In the genomic region with DNA sequence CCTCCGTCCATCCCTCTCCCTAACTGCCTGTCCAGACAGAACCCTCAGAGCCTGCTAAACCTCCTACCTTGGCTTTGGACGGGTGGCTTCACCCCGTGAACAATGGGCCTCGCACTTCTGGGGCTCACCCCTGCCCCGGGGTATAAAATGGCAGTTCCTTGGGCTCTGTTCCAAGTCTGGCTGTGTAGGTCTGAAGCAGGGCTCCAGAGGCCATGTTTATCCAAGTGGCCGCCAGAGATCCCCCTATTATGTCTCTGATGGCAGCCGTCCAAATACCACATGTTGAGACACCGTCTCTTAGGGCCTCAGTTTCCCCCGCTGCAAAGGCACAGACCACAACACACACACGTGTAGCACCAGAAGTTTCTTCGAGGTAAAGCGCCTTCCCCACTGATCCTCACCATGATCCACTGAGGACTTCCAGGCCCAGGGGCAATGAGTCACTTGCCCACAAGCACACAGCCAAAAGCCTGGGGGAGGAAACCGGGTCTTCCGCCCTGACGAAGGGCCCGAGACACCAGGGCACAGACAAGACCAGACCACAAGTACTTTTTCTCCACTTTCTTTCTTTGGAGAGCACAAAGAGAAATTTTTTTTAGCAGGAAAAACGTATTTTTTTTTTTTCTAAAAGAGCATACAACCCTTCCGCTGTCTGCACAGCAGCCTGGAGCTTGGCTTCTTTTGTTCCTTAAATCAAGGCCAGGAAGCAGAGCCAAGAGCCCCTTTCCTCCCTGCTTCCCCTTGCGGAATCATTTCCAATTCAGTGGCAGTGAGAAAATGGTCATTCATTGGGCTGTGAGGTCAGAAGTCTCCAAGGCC, we compare ENCODE assay signal across 9 cellular contexts. TPM values are rescaled to one million over a fixed set of nuclear protein-coding genes. Genes with fewer than 3 reads are reported as not detected.
DNase-seq lines count a peak whose midpoint lies in the region; ATAC-seq and TF ChIP-seq lines count a peak whose summit lies in the region.
"Had no signal": no experiment of that assay in that cellular context is flagged by ENCODE, and none has a peak within 500 bp of the region (broad histone marks: within the 10 kb centered on the region; RNA-seq: fewer than 3 reads in every experiment).

No MANE protein-coding gene starts in this region.

- TF ChIP-seq CTCF in AG09309 (IDR thresholded peaks at IDR 0.05; ENCODE audit: control insufficient read depth, insufficient read depth, low read depth, low read length, missing control alignments), result no peak
- no peak for TF ChIP-seq CTCF in brain microvascular endothelial cell (IDR thresholded peaks at IDR 0.05; ENCODE audit: low read depth, low read length, missing control alignments)
- TF ChIP-seq CTCF in lung (IDR thresholded peaks at IDR 0.05; ENCODE audit: control extremely low read depth, extremely low read depth), result no peak
- no peak for TF ChIP-seq CTCF in hepatocyte (IDR thresholded peaks at IDR 0.05; ENCODE audit: poor library complexity)

- H3K27me3 ChIP-seq in MG63, result no peaks in the 10 kb centered on the region
- H3K27me3 ChIP-seq in brain microvascular endothelial cell (replicated peaks), result no peaks in the 10 kb centered on the region
- no peaks in the 10 kb centered on the region for H3K27me3 ChIP-seq in lung (ENCODE audit: control insufficient read depth, insufficient read depth)
- H3K27me3 ChIP-seq in hepatocyte, result no peaks in the 10 kb centered on the region

- H3K4me1 ChIP-seq in lung (ENCODE audit: control insufficient read depth in 2 of 2, insufficient read depth in 2 of 2, low read length in 2 of 2) (peaks cover 2 to 15% of the 10 kb centered on the region in 2 donors), hepatocyte (ENCODE audit: insufficient read depth) (peaks cover 10% of the 10 kb centered on the region)

- no peak overlapping the region for H2AFZ ChIP-seq in hepatocyte

- H3K9me2 ChIP-seq in hepatocyte (replicated peaks; ENCODE audit: insufficient read depth), result no peaks in the 10 kb centered on the region

- no peaks in the 10 kb centered on the region for H3K9me3 ChIP-seq in MG63
- H3K9me3 ChIP-seq in lung (ENCODE audit: control insufficient read depth in 2 of 2, insufficient read depth in 1 of 2, low read length in 1 of 2), result no peaks in the 10 kb centered on the region
- H3K9me3 ChIP-seq in hepatocyte (ENCODE audit: low read depth), result no peaks in the 10 kb centered on the region
- H3K9me3 ChIP-seq: neutrophil had no signal

- peak; percentile 59 for ATAC-seq in lung (ENCODE audit: insufficient read depth, low FRiP score)

- in situ Hi-C loops in brain microvascular endothelial cell (cut with HindIII; ENCODE audit: low pct_ligation_motif_present, low sequenced_read_pairs), result no loop called here

- no peak overlapping the region for H3K4me2 ChIP-seq in hepatocyte

- DNase-seq in AG09309 (ENCODE audit: low read depth) (peak; percentile 21), MG63 (peak; percentile 59), brain microvascular endothelial cell (peak; percentile 73), lung (ENCODE audit: low spot score) (no peak), kidney glomerular epithelial cell (lab: John Stamatoyannopoulos, UW) (no peak), NCI-H1436 (lab: John Stamatoyannopoulos, UW) (no peak), hepatocyte (ENCODE audit: low spot score) (no peak), NCI-H1417 treated with DMSO at 0.1 percent for 48 hours (lab: John Stamatoyannopoulos, UW) (no peak)

- H3K4me3 ChIP-seq in AG09309 (ENCODE audit: control insufficient read depth, low read depth, low read length), result no peak overlapping the region
- H3K4me3 ChIP-seq in MG63, result no peak overlapping the region
- no peak overlapping the region for H3K4me3 ChIP-seq in brain microvascular endothelial cell (ENCODE audit: low read depth, low read length)
- no peak overlapping the region for H3K4me3 ChIP-seq in lung
- H3K4me3 ChIP-seq in hepatocyte, result no peak overlapping the region

- H3K27ac ChIP-seq in brain microvascular endothelial cell (no peak overlapping the region), lung (ENCODE audit: low read depth in 1 of 2, low read length in 1 of 2) (peak overlapping the region; percentile 28 to 52), hepatocyte (no peak overlapping the region)
- H3K27ac ChIP-seq: neutrophil had no signal

- no peaks in the 10 kb centered on the region for H4K20me1 ChIP-seq in hepatocyte (ENCODE audit: insufficient read depth, poor library complexity, severe bottlenecking)

- no peaks in the 10 kb centered on the region for H3K79me2 ChIP-seq in hepatocyte

- H3K36me3 ChIP-seq in MG63 (no peaks in the 10 kb centered on the region), brain microvascular endothelial cell (replicated peaks) (no peaks in the 10 kb centered on the region), lung (ENCODE audit: control insufficient read depth in 2 of 2, insufficient read depth in 2 of 2, low read length in 2 of 2) (no peaks in the 10 kb centered on the region), hepatocyte (replicated peaks; ENCODE audit: insufficient read depth, low read depth) (no peaks in the 10 kb centered on the region)
- H3K36me3 ChIP-seq: neutrophil had no signal

- 30 to 43% methylated on average over 19 of the region's 19 CpGs for WGBS in lung, 2 donors
- WGBS in hepatocyte (ENCODE audit: low lambda C conversion rate, missing lambda C conversion rate), result 78% methylated on average over 19 of the region's 19 CpGs

RNA-seq across cellular contexts. Expression of a gene that starts 11.8 kb away (rescaled TPM):
- 0.59 TPM in 1 of 2 replicates, not detected in the other for total RNA-seq in MG63 (2014; rRNA removed; shearing (Covaris generic); ENCODE audit: low replicate concordance)
- total RNA-seq in lung (1 to 10 TPM; 3.2 to 5.2 TPM), hepatocyte (0.30 and 1.4 TPM in 2 replicates)
- polyA plus RNA-seq in lung (1 to 10 TPM in 1 of 2 donors, under 1 TPM in 1; 0.93 to 4.3 TPM), hepatocyte (0.55 and 1.2 TPM in 2 replicates)

RNA-seq across cellular contexts. Expression of a gene that starts 47.1 kb away (rescaled TPM):
- total RNA-seq in MG63 (2014; rRNA removed; shearing (Covaris generic); ENCODE audit: low replicate concordance), result 52.9 and 54.4 TPM in 2 replicates
- 10 to 100 TPM; 17.7 to 22.6 TPM for total RNA-seq in lung
- polyA plus RNA-seq in lung, result 10 to 100 TPM; 12.3 to 30.2 TPM
- total RNA-seq in hepatocyte, result 52.3 and 53.0 TPM in 2 replicates
- 42.6 and 51.7 TPM in 2 replicates for polyA plus RNA-seq in hepatocyte

RNA-seq across cellular contexts. Expression of a gene that starts 58.3 kb away (rescaled TPM):
- 19.6 and 32.0 TPM in 2 replicates for total RNA-seq in MG63 (2014; rRNA removed; shearing (Covaris generic); ENCODE audit: low replicate concordance)
- 10 to 100 TPM; 44.8 to 59.5 TPM for total RNA-seq in lung
- 10 to 100 TPM; 22.9 to 34.0 TPM for polyA plus RNA-seq in lung
- 39.6 and 44.8 TPM in 2 replicates for total RNA-seq in hepatocyte
- polyA plus RNA-seq in hepatocyte, result 39.2 and 45.2 TPM in 2 replicates

Comparison
In these comparisons a context has a peak if more than half of its experiments do, and no peak if none do; other contexts are left out.
1. DNase-seq: peak in AG09309 (single experiment), MG63 (single experiment) and brain microvascular endothelial cell (single experiment); none in lung (single experiment), kidney glomerular epithelial cell (single experiment), NCI-H1436 (single experiment), hepatocyte (single experiment) and NCI-H1417 treated with DMSO at 0.1 percent for 48 hours (single experiment).
2. H3K27ac ChIP-seq: peak in lung (2 of 2); none in brain microvascular endothelial cell (single experiment) and hepatocyte (single experiment).